In genomic region chr17:61591930-61592329, GRCh38 we compare ENCODE assay signal across 10 cellular contexts.
"Had no signal": no experiment of that assay in that cellular context is flagged by ENCODE, and none has a peak within 500 bp of the region (broad histone marks: within the 10 kb centered on the region; RNA-seq: fewer than 3 reads in every experiment).

No MANE protein-coding gene starts in this region.

- FAIRE-seq: H1, H54 had no signal

- ATAC-seq: GM23338, HCT116 had no signal

- DNase-seq: GM23248, GOT3, H7, H9, HCEC 1CT, HFFc6 had no signal
